In the genomic region with DNA sequence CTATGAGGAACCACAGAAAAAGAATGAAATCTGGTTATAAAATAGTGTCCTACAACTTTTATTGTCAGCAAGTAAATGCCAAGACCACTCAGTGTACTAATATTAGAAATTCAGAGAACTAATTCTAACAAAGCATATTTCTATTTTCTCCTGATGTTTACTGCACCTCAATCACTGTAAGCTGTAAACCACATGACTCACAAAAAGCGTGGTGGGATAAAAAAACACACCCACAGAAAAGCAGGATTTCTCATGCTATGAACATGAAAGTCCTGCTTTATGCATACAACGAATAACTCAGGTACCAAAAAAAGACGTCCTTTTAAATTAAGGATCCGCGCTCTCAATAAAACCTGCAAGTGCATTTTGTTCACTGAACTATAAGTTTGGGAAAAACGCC, we compare ENCODE assay signal across 8 cellular contexts. TPM values are rescaled to one million over a fixed set of nuclear protein-coding genes. Genes with fewer than 3 reads are reported as not detected.
DNase-seq lines count a peak whose midpoint lies in the region; ATAC-seq, FAIRE-seq and TF ChIP-seq lines count a peak whose summit lies in the region.

No MANE protein-coding gene starts in this region.

- FAIRE-seq in GM12892 (lab: Jason Lieb, UNC): no peak

- peak overlapping the region; percentile 67 for H3K27ac ChIP-seq in OCI-LY3 (ENCODE audit: low read length)

- DNase-seq in COLO829 (ENCODE audit: low spot score): peak; percentile 21
- no peak for DNase-seq in endothelial cell (ENCODE audit: low spot score)
- DNase-seq in osteocyte (ENCODE audit: extremely low spot score, unreplicated experiment): no peak
- DNase-seq in GM12892 (ENCODE audit: insufficient read length): no peak
- no peak for DNase-seq in activated effector memory CD4-positive, alpha-beta T cell treated with anti-CD3 and anti-CD28 coated beads, Interleukin-2, amount 50 U/mL, for 16 hours
- no peak for DNase-seq in UCSD-AML1 (lab: John Stamatoyannopoulos, UW; ENCODE audit: unreplicated experiment)

- no peak for TF ChIP-seq CTCF in OCI-LY3 (IDR thresholded peaks at IDR 0.05; ENCODE audit: low read depth, low read length)
- TF ChIP-seq CTCF in endothelial cell (IDR thresholded peaks at IDR 0.05; ENCODE audit: unreplicated experiment): no peak
- TF ChIP-seq CTCF in osteocyte (IDR thresholded peaks at IDR 0.05): no peak

- H3K36me3 Mint-ChIP-seq in endothelial cell (ENCODE audit: low read depth, unreplicated experiment): peaks cover 8% of the 10 kb centered on the region
- peaks cover 17% of the 10 kb centered on the region for H3K36me3 Mint-ChIP-seq in osteocyte (ENCODE audit: unreplicated experiment)

- peak overlapping the region; percentile 83 for H3K4me3 ChIP-seq in OCI-LY3 (ENCODE audit: low read length)

- H4K20me1 ChIP-seq in OCI-LY3 (ENCODE audit: insufficient read depth, low read length): peaks cover 51% of the 10 kb centered on the region

- H3K27me3 Mint-ChIP-seq in endothelial cell (ENCODE audit: unreplicated experiment): no peaks in the 10 kb centered on the region
- no peaks in the 10 kb centered on the region for H3K27me3 Mint-ChIP-seq in osteocyte (ENCODE audit: unreplicated experiment)

- peaks cover 70% of the 10 kb centered on the region for H3K79me2 ChIP-seq in OCI-LY3 (ENCODE audit: low read length)

- no peak for TF ChIP-seq POLR2A in GM12892 (IDR thresholded peaks at IDR 0.05; ENCODE audit: low read depth, low read length)

- no peaks in the 10 kb centered on the region for H3K9me3 ChIP-seq in OCI-LY3 (ENCODE audit: insufficient read depth, low read length)

- H3K36me3 ChIP-seq in OCI-LY3 (replicated peaks; ENCODE audit: low read depth, low read length): peaks cover 38% of the 10 kb centered on the region

- no peak for ATAC-seq in HG02678 (IDR thresholded peaks at IDR 0.05; ENCODE audit: unreplicated experiment)

- no peaks in the 10 kb centered on the region for H3K27me3 ChIP-seq in OCI-LY3 (ENCODE audit: low read depth, low read length)

- H3K27ac Mint-ChIP-seq in endothelial cell (ENCODE audit: unreplicated experiment) (peak overlapping the region; percentile 48), osteocyte (ENCODE audit: unreplicated experiment) (peak overlapping the region; percentile 80)

- H3K4me1 ChIP-seq in OCI-LY3 (ENCODE audit: low read length): peaks cover 17% of the 10 kb centered on the region

- H3K4me3 Mint-ChIP-seq in endothelial cell (ENCODE audit: unreplicated experiment) (peak overlapping the region; percentile 94), osteocyte (ENCODE audit: unreplicated experiment) (peak overlapping the region; percentile 91)

- H2AFZ ChIP-seq in OCI-LY3 (ENCODE audit: low read depth, low read length): no peak overlapping the region; the same call in 1 of the 2 replicates

- H3K4me1 Mint-ChIP-seq in endothelial cell (ENCODE audit: unreplicated experiment): peaks cover 18% of the 10 kb centered on the region
- peaks cover 28% of the 10 kb centered on the region for H3K4me1 Mint-ChIP-seq in osteocyte (ENCODE audit: unreplicated experiment)

- H3K4me2 ChIP-seq in OCI-LY3 (ENCODE audit: low read length): peak overlapping the region; percentile 87

- peak overlapping the region; percentile 88 for H3K9ac ChIP-seq in OCI-LY3 (ENCODE audit: low read length)

- H3K9me3 Mint-ChIP-seq in endothelial cell (ENCODE audit: unreplicated experiment): no peaks in the 10 kb centered on the region
- no peaks in the 10 kb centered on the region for H3K9me3 Mint-ChIP-seq in osteocyte (ENCODE audit: unreplicated experiment)

RNA-seq across cellular contexts. Expression of a gene that starts 0.8 kb away (rescaled TPM):
- total RNA-seq in endothelial cell (ENCODE audit: unreplicated experiment): 86.8 TPM
- total RNA-seq in osteocyte: 117 and 126 TPM in 2 replicates
- polyA plus RNA-seq in GM12892 (2012; ENCODE audit: missing spikeins): 82.7 TPM

RNA-seq across cellular contexts. Expression of a gene that starts 23.1 kb away (rescaled TPM):
- total RNA-seq in endothelial cell (ENCODE audit: unreplicated experiment) (0.87 TPM), osteocyte (1.6 and 2.0 TPM in 2 replicates)
- 8.9 TPM for polyA plus RNA-seq in GM12892 (2012; ENCODE audit: missing spikeins)

RNA-seq across cellular contexts. Expression of a gene that starts 36.1 kb away (rescaled TPM):
- total RNA-seq in endothelial cell (ENCODE audit: unreplicated experiment): 31.8 TPM
- total RNA-seq in osteocyte: 35.1 and 38.6 TPM in 2 replicates
- 20.1 TPM for polyA plus RNA-seq in GM12892 (2012; ENCODE audit: missing spikeins)

RNA-seq across cellular contexts. Expression of a gene that starts 46.7 kb away (rescaled TPM):
- total RNA-seq in endothelial cell (ENCODE audit: unreplicated experiment): 25.6 TPM
- 25.4 and 26.2 TPM in 2 replicates for total RNA-seq in osteocyte
- 33.5 TPM for polyA plus RNA-seq in GM12892 (2012; ENCODE audit: missing spikeins)
